8 cellular contexts compared by ENCODE assay signal in the genomic region with DNA sequence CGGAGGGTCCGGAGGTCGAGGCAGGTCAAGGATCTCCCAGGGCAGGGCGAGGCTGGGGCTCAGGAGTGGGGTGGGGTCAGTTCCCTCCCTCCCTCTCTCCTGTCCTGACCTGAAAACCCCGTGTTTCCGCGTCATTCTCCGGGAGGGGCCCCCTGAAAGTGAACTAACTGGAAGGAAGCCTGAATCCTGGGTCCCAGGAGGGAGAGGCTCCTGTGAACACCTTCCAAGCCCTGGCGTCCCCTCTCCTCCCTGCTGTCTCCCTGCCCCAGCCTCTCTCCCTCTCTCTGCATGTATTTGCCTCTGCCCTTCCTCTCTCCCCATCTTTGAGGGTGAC. TPM values are rescaled to one million over a fixed set of nuclear protein-coding genes. Genes with fewer than 3 reads are reported as not detected.
A peak's percentile ranks its signal among the peaks of the same experiment; 100 is the strongest.
DNase-seq lines count a peak whose midpoint lies in the region; ATAC-seq and TF ChIP-seq lines count a peak whose summit lies in the region.

No MANE protein-coding gene starts in this region.

- no peaks in the 10 kb centered on the region for H3K9me2 ChIP-seq in GM23338 (ENCODE audit: insufficient read depth)

- WGBS in right cardiac atrium = 8% methylated on average over 9 of the region's 9 CpGs
- 6 to 17% methylated on average over 9 of the region's 9 CpGs for WGBS in sigmoid colon, 2 donors

- 0 out of 2 replicates have a peak, but pooled peaks cover under 1% of the 10 kb centered on the region for H3F3A ChIP-seq in GM23338 (replicated peaks; ENCODE audit: low read depth)

- no peak for TF ChIP-seq EP300 in sigmoid colon (IDR thresholded peaks at IDR 0.05)

- CTCF ChIA-PET in activated CD8-positive, alpha-beta T cell treated with anti-CD3 and anti-CD28 coated beads for 36 hours (lab: Charles Lee) = no interaction called here

- peaks cover 30% of the 10 kb centered on the region for H3K4me1 Mint-ChIP-seq in GM23338
- H3K4me1 Mint-ChIP-seq in activated CD8-positive, alpha-beta T cell treated with anti-CD3 and anti-CD28 coated beads for 36 hours (ENCODE audit: low read depth) = peaks cover 9% of the 10 kb centered on the region

- H4K20me1 ChIP-seq in GM23338 (replicated peaks; ENCODE audit: insufficient read depth) = peaks cover 4% of the 10 kb centered on the region; the same call in 1 of the 2 replicates

- H3K79me2 ChIP-seq in GM23338 (replicated peaks; ENCODE audit: insufficient read depth) = no peaks in the 10 kb centered on the region

- H3K9me3 Mint-ChIP-seq in GM23338 = peaks cover 6% of the 10 kb centered on the region
- no peaks in the 10 kb centered on the region for H3K9me3 Mint-ChIP-seq in activated CD8-positive, alpha-beta T cell treated with anti-CD3 and anti-CD28 coated beads for 36 hours

- H3K27me3 Mint-ChIP-seq in GM23338 (ENCODE audit: insufficient read depth, low read depth, poor library complexity) = peaks cover 61% of the 10 kb centered on the region
- peaks cover 32% of the 10 kb centered on the region for H3K27me3 Mint-ChIP-seq in activated CD8-positive, alpha-beta T cell treated with anti-CD3 and anti-CD28 coated beads for 36 hours

- POLR2A ChIA-PET in activated CD8-positive, alpha-beta T cell treated with anti-CD3 and anti-CD28 coated beads for 36 hours (lab: Charles Lee) = no interaction called here

- ATAC-seq in GM23338 = no peak
- ATAC-seq in activated CD8-positive, alpha-beta T cell treated with anti-CD3 and anti-CD28 coated beads for 36 hours = no peak
- no peak for ATAC-seq in right cardiac atrium
- ATAC-seq in GM18858 (IDR thresholded peaks at IDR 0.05; ENCODE audit: unreplicated experiment) = no peak
- no peak for ATAC-seq in GM19397 (IDR thresholded peaks at IDR 0.05; ENCODE audit: unreplicated experiment)

- H3K27ac ChIP-seq in GM23338 (ENCODE audit: low read depth) (no peak overlapping the region), right cardiac atrium (ENCODE audit: low read length) (no peak overlapping the region), sigmoid colon (peak overlapping the region; percentile 46 to 68 (median 52))

- H3K4me2 ChIP-seq in GM23338 = peak overlapping the region; percentile 80

- H3K9me3 ChIP-seq in right cardiac atrium (ENCODE audit: control insufficient read depth, low read length) = no peaks in the 10 kb centered on the region
- H3K9me3 ChIP-seq in sigmoid colon = no peaks in the 10 kb centered on the region

- H3K36me3 Mint-ChIP-seq in GM23338 (ENCODE audit: low read depth) = peaks cover 16% of the 10 kb centered on the region; the same call in 2 of the 3 replicates
- H3K36me3 Mint-ChIP-seq in activated CD8-positive, alpha-beta T cell treated with anti-CD3 and anti-CD28 coated beads for 36 hours (ENCODE audit: low read depth) = no peaks in the 10 kb centered on the region

- H3K27me3 ChIP-seq in GM23338 (ENCODE audit: insufficient read depth) (peaks cover 52% of the 10 kb centered on the region), right cardiac atrium (ENCODE audit: control insufficient read depth, insufficient read depth) (no peaks in the 10 kb centered on the region), sigmoid colon (no peaks in the 10 kb centered on the region)

- H3K4me3 ChIP-seq in GM23338 = peak overlapping the region; percentile 75
- H3K4me3 ChIP-seq in right cardiac atrium (ENCODE audit: low read length) = peak overlapping the region; percentile 80
- peak overlapping the region; percentile 56 to 69 (median 62) for H3K4me3 ChIP-seq in sigmoid colon

- H3K36me3 ChIP-seq in GM23338 (ENCODE audit: insufficient read depth) = no peaks in the 10 kb centered on the region
- no peaks in the 10 kb centered on the region for H3K36me3 ChIP-seq in sigmoid colon

- no peak overlapping the region for H3K27ac Mint-ChIP-seq in GM23338
- H3K27ac Mint-ChIP-seq in activated CD8-positive, alpha-beta T cell treated with anti-CD3 and anti-CD28 coated beads for 36 hours = no peak overlapping the region

- DNase-seq in GM23338 (ENCODE audit: low spot score) (peak; percentile 19), right cardiac atrium (no peak), sigmoid colon (no peak), DMS153 (lab: John Stamatoyannopoulos, UW) (no peak), NCI-H2029 treated with DMSO at 0.1 percent for 48 hours (lab: John Stamatoyannopoulos, UW) (no peak)
- DNase-seq in activated CD8-positive, alpha-beta T cell treated with anti-CD3 and anti-CD28 coated beads for 36 hours = no peak

- TF ChIP-seq POLR2A in sigmoid colon (IDR thresholded peaks at IDR 0.05) = no peak

- TF ChIP-seq CTCF in GM23338 (conservative IDR thresholded peaks at IDR 0.05; ENCODE audit: low read depth in 2 of 2) = no peak
- no peak for TF ChIP-seq CTCF in activated CD8-positive, alpha-beta T cell treated with anti-CD3 and anti-CD28 coated beads for 36 hours (IDR thresholded peaks at IDR 0.05)
- no peak for TF ChIP-seq CTCF in sigmoid colon (IDR thresholded peaks at IDR 0.05)

- H3K4me3 Mint-ChIP-seq in GM23338 = peak overlapping the region; percentile 88
- H3K4me3 Mint-ChIP-seq in activated CD8-positive, alpha-beta T cell treated with anti-CD3 and anti-CD28 coated beads for 36 hours = peak overlapping the region; percentile 63

- intact Hi-C loops in activated CD8-positive, alpha-beta T cell treated with anti-CD3 and anti-CD28 coated beads for 36 hours (cut with micrococcal nuclease) = no loop called here
- intact Hi-C loops in right cardiac atrium (cut with DNase I) = no loop called here
- intact Hi-C loops in sigmoid colon (cut with DNase I) = loop anchor here (2.0 to 5.0 kb wide), 2 partner anchors 26 to 43 kb away; a partner anchor contains a TSS

- H2AFZ ChIP-seq in GM23338 = peak overlapping the region; percentile 78

- peaks cover 23% of the 10 kb centered on the region for H3K4me1 ChIP-seq in GM23338 (ENCODE audit: insufficient read depth)
- peaks cover 5% of the 10 kb centered on the region for H3K4me1 ChIP-seq in right cardiac atrium (ENCODE audit: control insufficient read depth, insufficient read depth, low read length)
- peaks cover 0 to 19% (median 14%) of the 10 kb centered on the region in 4 donors for H3K4me1 ChIP-seq in sigmoid colon

TF ChIP-seq in GM23338, 12 proteins besides CTCF, POLR2A, EP300 and RAD21 (continues in another document):
- no peak for TF ChIP-seq EZH2phosphoT487 (IDR thresholded peaks at IDR 0.05; ENCODE audit: unreplicated experiment)
- TF ChIP-seq CREB1 (CRISPR knock-in tag; IDR thresholded peaks at IDR 0.05; ENCODE audit: low read depth) = no peak
- no peak for TF ChIP-seq JUNB (IDR thresholded peaks at IDR 0.05; ENCODE audit: unreplicated experiment)
- no peak for TF ChIP-seq EZH2 (IDR thresholded peaks at IDR 0.05; ENCODE audit: low read depth, unreplicated experiment)
- no peak for TF ChIP-seq ZNF114 (CRISPR knock-in tag; IDR thresholded peaks at IDR 0.05)

RNA-seq across cellular contexts. Expression of a gene that starts 0.7 kb away (rescaled TPM):
- total RNA-seq in GM23338 (2014; rRNA removed; shearing (Covaris generic)) = 21.2 and 26.0 TPM in 2 replicates
- polyA plus RNA-seq in GM23338 (2016; fragmentation: Nextera tagmentation; extraction: Ambion mirVana) = 3.7 TPM in 2 replicates
- under 1 TPM; 0.22 to 0.38 TPM for total RNA-seq in activated CD8-positive, alpha-beta T cell treated with anti-CD3 and anti-CD28 coated beads for 36 hours
- total RNA-seq in right cardiac atrium = 10 to 100 TPM; 12.4 to 15.9 (median 14.1) TPM
- polyA plus RNA-seq in right cardiac atrium = 17.6 TPM
- total RNA-seq in sigmoid colon = 10 to 100 TPM; 16.4 to 21.7 (median 19.7) TPM
- 1 to 10 TPM in 2 of 3 donors, under 1 TPM in 1; 0.92 to 5.7 (median 1.2) TPM for polyA plus RNA-seq in sigmoid colon

RNA-seq across cellular contexts. Expression of a gene that starts 21.0 kb away (rescaled TPM):
- total RNA-seq in GM23338 (2014; rRNA removed; shearing (Covaris generic)) = 21.6 and 23.9 TPM in 2 replicates
- polyA plus RNA-seq in GM23338 (2016; fragmentation: Nextera tagmentation; extraction: Ambion mirVana) (21.1 and 22.5 TPM in 2 replicates), right cardiac atrium (65.0 TPM), sigmoid colon (10 to 100 TPM; 18.0 to 40.2 (median 33.6) TPM)
- 10 to 100 TPM; 12.3 to 13.4 TPM for total RNA-seq in activated CD8-positive, alpha-beta T cell treated with anti-CD3 and anti-CD28 coated beads for 36 hours
- total RNA-seq in right cardiac atrium (10 to 100 TPM; 41.4 to 50.6 (median 45.7) TPM), sigmoid colon (10 to 100 TPM; 22.5 to 39.6 (median 35.6) TPM)

RNA-seq across cellular contexts. Expression of a gene that starts 28.5 kb away (rescaled TPM):
- total RNA-seq in GM23338 (2014; rRNA removed; shearing (Covaris generic)) = not detected in 2 replicates
- polyA plus RNA-seq in GM23338 (2016; fragmentation: Nextera tagmentation; extraction: Ambion mirVana) (0.08 and 0.17 TPM in 2 replicates), right cardiac atrium (0.34 TPM), sigmoid colon (under 1 TPM in 1 of 3 donors, not detected in 2; 0.66 TPM)
- total RNA-seq in activated CD8-positive, alpha-beta T cell treated with anti-CD3 and anti-CD28 coated beads for 36 hours = under 1 TPM; 0.41 to 0.54 TPM
- total RNA-seq in right cardiac atrium (under 1 TPM in 3 of 4 donors, not detected in 1; 0.23 to 0.29 (median 0.28) TPM), sigmoid colon (1 to 10 TPM in 1 of 4 donors, under 1 TPM in 2, not detected in 1; 0.27 to 1.1 (median 0.36) TPM)

RNA-seq across cellular contexts. Expression of a gene that starts 29.6 kb away (rescaled TPM):
- total RNA-seq in GM23338 (2014; rRNA removed; shearing (Covaris generic)) = 11.1 and 16.5 TPM in 2 replicates
- polyA plus RNA-seq in GM23338 (2016; fragmentation: Nextera tagmentation; extraction: Ambion mirVana) (20.6 and 21.3 TPM in 2 replicates), right cardiac atrium (7.9 TPM), sigmoid colon (10 to 100 TPM; 18.6 to 69.2 (median 53.9) TPM)
- 10 to 100 TPM; 11.1 to 13.3 TPM for total RNA-seq in activated CD8-positive, alpha-beta T cell treated with anti-CD3 and anti-CD28 coated beads for 36 hours
- total RNA-seq in right cardiac atrium (10 to 100 TPM in 1 of 4 donors, 1 to 10 TPM in 3; 4.6 to 15.4 (median 7.1) TPM), sigmoid colon (10 to 100 TPM in 2 of 4 donors, 1 to 10 TPM in 2; 3.2 to 15.5 (median 9.8) TPM)

RNA-seq across cellular contexts. Expression of a gene that starts 44.0 kb away (rescaled TPM):
- 5.9 and 14.1 TPM in 2 replicates for total RNA-seq in GM23338 (2014; rRNA removed; shearing (Covaris generic))
- polyA plus RNA-seq in GM23338 (2016; fragmentation: Nextera tagmentation; extraction: Ambion mirVana) (15.5 and 16.9 TPM in 2 replicates), right cardiac atrium (11.6 TPM), sigmoid colon (10 to 100 TPM; 15.0 to 21.5 (median 19.8) TPM)
- total RNA-seq in activated CD8-positive, alpha-beta T cell treated with anti-CD3 and anti-CD28 coated beads for 36 hours = 10 to 100 TPM in 1 of 2 experiments, 1 to 10 TPM in 1; 8.8 to 12.2 TPM
- total RNA-seq in right cardiac atrium (10 to 100 TPM; 11.5 to 15.4 (median 13.0) TPM), sigmoid colon (10 to 100 TPM; 12.1 to 23.3 (median 14.8) TPM)

Comparison
In these comparisons a context has a peak if more than half of its experiments do, and no peak if none do; other contexts are left out.
1. H3K27ac ChIP-seq: peak in sigmoid colon (4 of 4); none in GM23338 (single experiment) and right cardiac atrium (single experiment).
2. RNA of a gene that starts 0.7 kb away (total RNA-seq): 21.2 to 26.0 TPM in GM23338, 16.4 to 21.7 TPM in sigmoid colon and 12.4 to 15.9 TPM in right cardiac atrium; 0.22 to 0.38 TPM in activated CD8-positive, alpha-beta T cell treated with anti-CD3 and anti-CD28 coated beads for 36 hours; every median in the first group is over 4 times any median in the second.
3. Peak in every context shown above with its lines, with median percentiles within 50 percentile points of each other: H3K4me3 ChIP-seq.